8 cellular contexts compared by ENCODE assay signal in genomic region chr14:63725786-63726185, GRCh38. TPM values are rescaled to one million over a fixed set of nuclear protein-coding genes. Genes with fewer than 3 reads are reported as not detected.
DNase-seq lines count a peak whose midpoint lies in the region; ATAC-seq, FAIRE-seq and TF ChIP-seq lines count a peak whose summit lies in the region.

No MANE protein-coding gene starts in this region.

- no peak for TF ChIP-seq POLR2A in A549 (IDR thresholded peaks at IDR 0.05; ENCODE audit: low read length)

- H3K4me3 ChIP-seq in A549 = peak overlapping the region; percentile 71
- peak overlapping the region; percentile 7; the same call in 1 of the 2 replicates for H3K4me3 ChIP-seq in H7 (ENCODE audit: insufficient read depth, low read depth, low read length)

- peaks cover 36% of the 10 kb centered on the region for H3K4me1 Mint-ChIP-seq in activated naive CD8-positive, alpha-beta T cell treated with anti-CD3 and anti-CD28 coated beads, Interleukin-2, amount 50 U/mL, for 24 hours
- H3K4me1 Mint-ChIP-seq in memory B cell = peaks cover 26% of the 10 kb centered on the region

- CTCF ChIA-PET in A549 (lab: Yijun Ruan, JAX) = interaction anchor here (0.7 to 1.5 kb wide), 3 partner anchors 15 to 84 kb away, joined by 3 to 9 read pairs (median 4); partner anchors contain the start of gene WDR89

- intact Hi-C loops in head of caudate nucleus (cut with DNase I) = loop anchor here (5.0 kb wide), 2 partner anchors 83 to 183 kb away; partner anchors contain the start of genes PPP2R5E and WDR89

- peaks cover 17% of the 10 kb centered on the region for H3K27me3 ChIP-seq in H7 (ENCODE audit: control insufficient read depth, insufficient read depth, low read length)

- POLR2A ChIA-PET in A549 (lab: Yijun Ruan, JAX) = interaction anchor here (1.5 kb wide), 1 partner anchor 84 kb away, joined by 6 read pairs; the partner anchor contains the start of gene WDR89

- ATAC-seq in A549 (no peak), memory B cell (ENCODE audit: low read depth) (no peak), GM21360 (IDR thresholded peaks at IDR 0.05; ENCODE audit: unreplicated experiment) (no peak), GM18517 (IDR thresholded peaks at IDR 0.05; ENCODE audit: unreplicated experiment) (no peak)
- ATAC-seq in activated naive CD8-positive, alpha-beta T cell treated with anti-CD3 and anti-CD28 coated beads, Interleukin-2, amount 50 U/mL, for 24 hours = no peak

- peak overlapping the region in 1 of 2 experiments; percentile 27; a peak in 1 of 6 replicates for H3K27ac ChIP-seq in A549

- no peaks in the 10 kb centered on the region for H3K27me3 Mint-ChIP-seq in activated naive CD8-positive, alpha-beta T cell treated with anti-CD3 and anti-CD28 coated beads, Interleukin-2, amount 50 U/mL, for 24 hours
- no peaks in the 10 kb centered on the region for H3K27me3 Mint-ChIP-seq in memory B cell

- peaks cover 10% of the 10 kb centered on the region for H3K36me3 Mint-ChIP-seq in activated naive CD8-positive, alpha-beta T cell treated with anti-CD3 and anti-CD28 coated beads, Interleukin-2, amount 50 U/mL, for 24 hours (ENCODE audit: low read depth)
- peaks cover 11% of the 10 kb centered on the region for H3K36me3 Mint-ChIP-seq in memory B cell

- peak overlapping the region; percentile 99 for H3K4me3 Mint-ChIP-seq in activated naive CD8-positive, alpha-beta T cell treated with anti-CD3 and anti-CD28 coated beads, Interleukin-2, amount 50 U/mL, for 24 hours
- H3K4me3 Mint-ChIP-seq in memory B cell = peak overlapping the region; percentile 93

- H3K9me3 ChIP-seq in A549 = no peaks in the 10 kb centered on the region

- no peaks in the 10 kb centered on the region for H3K9me3 Mint-ChIP-seq in activated naive CD8-positive, alpha-beta T cell treated with anti-CD3 and anti-CD28 coated beads, Interleukin-2, amount 50 U/mL, for 24 hours
- H3K9me3 Mint-ChIP-seq in memory B cell = no peaks in the 10 kb centered on the region

- WGBS in A549 (ENCODE audit: missing lambda C conversion rate) = 49% methylated on average over 6 of the region's 6 CpGs

- DNase-seq in A549 (ENCODE audit: low read depth in 1 of 2, low spot score in 1 of 2) (no peak), H7 (no peak), memory B cell (ENCODE audit: low spot score in 2 of 2) (no peak), NCI-H2171 (lab: John Stamatoyannopoulos, UW) (no peak), head of caudate nucleus (no peak)
- no peak for DNase-seq in activated naive CD8-positive, alpha-beta T cell treated with anti-CD3 and anti-CD28 coated beads, Interleukin-2, amount 50 U/mL, for 24 hours

- H3K36me3 ChIP-seq in H7 (replicated peaks; ENCODE audit: control insufficient read depth, insufficient read depth, low read length) = no peaks in the 10 kb centered on the region

- no peak for TF ChIP-seq CTCF in A549 (IDR thresholded peaks at IDR 0.05)

- TF ChIP-seq EP300 in A549 (IDR thresholded peaks at IDR 0.05) = no peak

- FAIRE-seq in A549 (lab: Jason Lieb, UNC) = no peak

- H3K4me2 ChIP-seq in A549 = peak overlapping the region; percentile 97

- H3K27ac Mint-ChIP-seq in activated naive CD8-positive, alpha-beta T cell treated with anti-CD3 and anti-CD28 coated beads, Interleukin-2, amount 50 U/mL, for 24 hours = no peak overlapping the region
- peak overlapping the region; percentile 96 for H3K27ac Mint-ChIP-seq in memory B cell

- TF ChIP-seq RAD21 in A549 (conservative IDR thresholded peaks at IDR 0.05 in 1 of 2, IDR thresholded peaks at IDR 0.05 in 1 of 2) = no peak

- H3K4me1 ChIP-seq in A549 = peaks cover 15% of the 10 kb centered on the region

TF ChIP-seq in A549, 52 proteins besides CTCF, POLR2A, EP300 and RAD21:
- TF ChIP-seq RFX5 (IDR thresholded peaks at IDR 0.05) (no peak), FOXS1 (CRISPR knock-in tag; IDR thresholded peaks at IDR 0.05) (no peak), SREBF2 (IDR thresholded peaks at IDR 0.05) (no peak), HOXA7 (CRISPR knock-in tag; IDR thresholded peaks at IDR 0.05) (no peak), HDAC2 (IDR thresholded peaks at IDR 0.05) (no peak)

RNA-seq across cellular contexts. Expression of gene SGPP1, which starts 2.1 kb away (rescaled TPM):
- polyA plus RNA-seq in A549 (2011; rRNA removed) = 18.9 and 28.2 TPM in 2 replicates
- polyA plus RNA-seq in A549 (2012; cell fraction: cytosol; rRNA removed) = 7.8 and 10.6 TPM in 2 replicates
- polyA plus RNA-seq in A549 (2012; cell fraction: nucleus; rRNA removed) = 8.7 and 9.5 TPM in 2 replicates
- 14.2 to 16.1 TPM (median 14.9 TPM) in 3 replicates for polyA plus RNA-seq in A549 (2017; fragmentation: RNase III; extraction: RNeasy Plus Mini Kit Qiagen cat#74134 plus additional on column Dnase treatment)
- 7.1 and 8.6 TPM in 2 replicates for polyA minus RNA-seq in A549 (2011; rRNA and poly(A)+ RNA removed)
- 12.5 and 15.0 TPM in 2 replicates for total RNA-seq in H7 (2014; rRNA removed; shearing (Covaris generic))
